Comparison of ENCODE assay signal across 9 cellular contexts in genomic region chr4:33184684-33185083, GRCh38.
DNase-seq lines count a peak whose midpoint lies in the region; ATAC-seq and TF ChIP-seq lines count a peak whose summit lies in the region.
"Had no signal": no experiment of that assay in that cellular context is flagged by ENCODE, and none has a peak within 500 bp of the region (broad histone marks: within the 10 kb centered on the region; RNA-seq: fewer than 3 reads in every experiment).

No MANE protein-coding gene starts in this region.

- no peaks in the 10 kb centered on the region for H3K4me1 ChIP-seq in psoas muscle
- no peaks in the 10 kb centered on the region for H3K4me1 ChIP-seq in heart right ventricle

- no peaks in the 10 kb centered on the region for H3K36me3 ChIP-seq in psoas muscle (ENCODE audit: insufficient read depth in 1 of 2, low read depth in 1 of 2)
- H3K36me3 ChIP-seq in heart right ventricle, result no peaks in the 10 kb centered on the region

- TF ChIP-seq CTCF in psoas muscle (IDR thresholded peaks at IDR 0.05), result no peak
- no peak for TF ChIP-seq CTCF in endothelial cell (IDR thresholded peaks at IDR 0.05; ENCODE audit: unreplicated experiment)
- TF ChIP-seq CTCF in heart right ventricle (IDR thresholded peaks at IDR 0.05), result no peak

- no peaks in the 10 kb centered on the region for H3K27me3 ChIP-seq in psoas muscle (ENCODE audit: insufficient read depth in 3 of 3, low read length in 2 of 3)
- H3K27me3 ChIP-seq in heart right ventricle, result no peaks in the 10 kb centered on the region

- no peaks in the 10 kb centered on the region for H3K9me3 Mint-ChIP-seq in endothelial cell (ENCODE audit: unreplicated experiment)

- ATAC-seq in GM18505 (IDR thresholded peaks at IDR 0.05; ENCODE audit: unreplicated experiment) (peak; percentile 86), GM21619 (IDR thresholded peaks at IDR 0.05; ENCODE audit: unreplicated experiment) (peak; percentile 91), HG03280 (IDR thresholded peaks at IDR 0.05; ENCODE audit: unreplicated experiment) (peak; percentile 80), psoas muscle (no peak), heart right ventricle (no peak)

- DNase-seq in SKM-1 treated with dmso at 0.1 percent for 144 hours (lab: John Stamatoyannopoulos, UW; ENCODE audit: unreplicated experiment) (peak; percentile 25), psoas muscle (no peak), endothelial cell (ENCODE audit: low spot score) (no peak), heart right ventricle (no peak), islet precursor cell (no peak)
- DNase-seq: NCI-H187 had no signal

- no peaks in the 10 kb centered on the region for H3K27me3 Mint-ChIP-seq in endothelial cell (ENCODE audit: unreplicated experiment)

- H3K4me3 ChIP-seq in psoas muscle (no peak overlapping the region), heart right ventricle (no peak overlapping the region)

- intact Hi-C loops in psoas muscle (cut with DNase I) (no loop called here), heart right ventricle (cut with DNase I) (no loop called here)

- H3K27ac ChIP-seq in psoas muscle (no peak overlapping the region), heart right ventricle (no peak overlapping the region)

- no peak for TF ChIP-seq POLR2A in GM18505 (IDR thresholded peaks at IDR 0.05; ENCODE audit: borderline replicate concordance, extremely low read depth, insufficient read depth, insufficient read length)

- H3K9me3 ChIP-seq in psoas muscle (no peaks in the 10 kb centered on the region), heart right ventricle (peaks cover 0 to 21% (median 0%) of the 10 kb centered on the region in 11 donors)

- no peak overlapping the region for H3K4me3 Mint-ChIP-seq in endothelial cell (ENCODE audit: unreplicated experiment)

- H3K36me3 Mint-ChIP-seq in endothelial cell (ENCODE audit: low read depth, unreplicated experiment), result no peaks in the 10 kb centered on the region

- H3K27ac Mint-ChIP-seq in endothelial cell (ENCODE audit: unreplicated experiment), result no peak overlapping the region

- H3K4me1 Mint-ChIP-seq in endothelial cell (ENCODE audit: unreplicated experiment), result no peaks in the 10 kb centered on the region

- 73 to 77% (median 74%) methylated on average over 2 of the region's 2 CpGs for WGBS in psoas muscle, 3 donors
- WGBS in heart right ventricle, 2 donors, result 76 to 90% methylated on average over 2 of the region's 2 CpGs

Comparison
In these comparisons a context has a peak if more than half of its experiments do, and no peak if none do; other contexts are left out.
1. ATAC-seq: peak in GM18505 (single experiment), GM21619 (single experiment) and HG03280 (single experiment); none in psoas muscle (0 of 4) and heart right ventricle (0 of 8).